ENCODE assay signal across 8 cellular contexts in the genomic region with DNA sequence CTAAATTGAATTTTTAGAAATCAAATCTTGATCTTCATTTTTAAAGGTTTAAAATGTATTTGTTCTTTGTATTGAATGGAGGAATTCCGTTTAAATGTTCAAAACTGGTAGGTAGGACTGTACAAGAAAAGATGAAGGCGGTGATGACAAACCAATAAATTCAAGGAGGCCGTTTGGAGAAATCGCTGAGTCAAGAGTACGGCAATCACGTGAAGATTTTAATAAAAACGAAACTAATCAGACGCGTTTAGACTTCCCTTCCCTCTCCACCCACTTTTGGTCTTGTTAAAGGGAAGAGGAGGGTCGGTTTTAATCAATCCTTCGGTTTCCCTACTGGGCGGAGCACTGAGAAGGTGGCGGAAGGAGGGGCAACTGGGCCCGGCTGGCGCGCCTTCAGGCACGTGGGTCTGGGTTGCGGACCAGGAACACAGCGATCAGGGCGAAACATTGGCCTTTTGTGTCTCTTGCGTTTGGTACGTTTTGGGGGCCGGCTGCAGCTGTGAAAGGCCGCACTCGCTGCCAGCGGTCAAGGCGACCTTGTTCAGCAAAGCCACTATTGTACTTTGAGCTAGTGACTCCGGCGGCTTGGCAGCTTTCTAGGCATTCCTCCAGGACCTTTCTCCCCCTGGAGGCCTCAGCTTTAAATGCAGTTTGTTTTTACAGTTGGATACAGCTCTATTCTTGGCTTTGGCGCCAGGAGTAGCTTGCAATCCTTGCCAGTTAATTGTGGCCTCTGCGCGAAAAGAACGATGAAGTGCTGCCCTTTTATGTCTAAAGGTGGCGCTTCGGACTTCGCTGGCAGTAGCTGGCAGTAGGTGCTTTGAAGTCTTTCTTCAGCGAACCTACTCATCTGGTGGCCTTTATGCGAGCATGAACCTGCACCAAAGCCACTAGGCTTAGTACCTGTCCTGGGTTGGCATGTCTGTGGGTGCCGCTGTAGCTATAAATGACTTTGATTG. TPM values are rescaled to one million over a fixed set of nuclear protein-coding genes. Genes with fewer than 3 reads are reported as not detected.
DNase-seq lines count a peak whose midpoint lies in the region; ATAC-seq and TF ChIP-seq lines count a peak whose summit lies in the region.

No MANE protein-coding gene starts in this region.

- peaks cover 0 to 8% of the 10 kb centered on the region in 2 donors for H3K27me3 Mint-ChIP-seq in natural killer cell treated with Interleukin-12 subunit alpha and Interleukin-12 subunit beta and Interleukin-15 and Interleukin-18, amount 100 ng/mL, for 72 hours

- peak overlapping the region; percentile 51 for H3K4me3 ChIP-seq in Jurkat, Clone E6-1 (ENCODE audit: low read length)
- peak overlapping the region; percentile 39 to 58 (median 48) for H3K4me3 ChIP-seq in Peyer's patch
- H3K4me3 ChIP-seq in fibroblast of the aortic adventitia (ENCODE audit: low read depth, low read length): peak overlapping the region; percentile 64

- H3K27me3 ChIP-seq in Peyer's patch: no peaks in the 10 kb centered on the region

- peaks cover 0 to 16% of the 10 kb centered on the region in 2 donors for H3K4me1 Mint-ChIP-seq in natural killer cell treated with Interleukin-12 subunit alpha and Interleukin-12 subunit beta and Interleukin-15 and Interleukin-18, amount 100 ng/mL, for 72 hours (ENCODE audit: low read depth in 2 of 2)

- no peaks in the 10 kb centered on the region for H3K4me1 ChIP-seq in Peyer's patch

- H3K27ac ChIP-seq in Peyer's patch (peak overlapping the region; percentile 72 to 93 (median 90)), substantia nigra (ENCODE audit: low read depth, low read length, poor library complexity, severe bottlenecking) (peak overlapping the region; percentile 81)

- H3K27ac Mint-ChIP-seq in natural killer cell treated with Interleukin-12 subunit alpha and Interleukin-12 subunit beta and Interleukin-15 and Interleukin-18, amount 100 ng/mL, for 72 hours: peak overlapping the region; percentile 76 to 79

- H3K9me3 Mint-ChIP-seq in natural killer cell treated with Interleukin-12 subunit alpha and Interleukin-12 subunit beta and Interleukin-15 and Interleukin-18, amount 100 ng/mL, for 72 hours: no peaks in the 10 kb centered on the region

- peak in 1 of 2 donors; percentile 29 for TF ChIP-seq POLR2A in Peyer's patch (IDR thresholded peaks at IDR 0.05)

- ATAC-seq in GM21619 (IDR thresholded peaks at IDR 0.05; ENCODE audit: unreplicated experiment): peak; percentile 83
- peak; percentile 89 for ATAC-seq in natural killer cell treated with Interleukin-12 subunit alpha and Interleukin-12 subunit beta and Interleukin-15 and Interleukin-18, amount 100 ng/mL, for 72 hours

- TF ChIP-seq CTCF in Peyer's patch (IDR thresholded peaks at IDR 0.05) (peak in 5 of 6 experiments; percentile 25 to 72 (median 58)), fibroblast of the aortic adventitia (IDR thresholded peaks at IDR 0.05; ENCODE audit: insufficient read depth, low read length) (peak; percentile 55)

- peak; percentile 77 for DNase-seq in DMS79 treated with DMSO at 0.1 percent for 48 hours (lab: John Stamatoyannopoulos, UW)
- peak; percentile 86 for DNase-seq in Jurkat, Clone E6-1 (ENCODE audit: low read depth, low spot score)
- DNase-seq in Peyer's patch: peak; percentile 50 to 79 (median 75)
- DNase-seq in activated effector memory CD4-positive, alpha-beta T cell treated with Interleukin-2 at 50 U/mL for 16 hours: peak; percentile 39
- DNase-seq in fibroblast of the aortic adventitia (ENCODE audit: low read depth): peak; percentile 85
- DNase-seq in natural killer cell treated with Interleukin-12 subunit alpha and Interleukin-12 subunit beta and Interleukin-15 and Interleukin-18, amount 100 ng/mL, for 72 hours (ENCODE audit: low spot score): peak; percentile 63
- peak; percentile 21 to 89 (median 77) for DNase-seq in substantia nigra (lab: John Stamatoyannopoulos, UW)

- no peaks in the 10 kb centered on the region for H3K36me3 ChIP-seq in Peyer's patch

- no peaks in the 10 kb centered on the region for H3K9me3 ChIP-seq in Peyer's patch

- no peaks in the 10 kb centered on the region for H3K36me3 Mint-ChIP-seq in natural killer cell treated with Interleukin-12 subunit alpha and Interleukin-12 subunit beta and Interleukin-15 and Interleukin-18, amount 100 ng/mL, for 72 hours

- H3K4me3 Mint-ChIP-seq in natural killer cell treated with Interleukin-12 subunit alpha and Interleukin-12 subunit beta and Interleukin-15 and Interleukin-18, amount 100 ng/mL, for 72 hours: peak overlapping the region; percentile 84

RNA-seq across cellular contexts. Expression of gene LAMP2, which starts 16.7 kb away (rescaled TPM):
- 30.5 TPM for polyA plus RNA-seq in Jurkat, Clone E6-1 (2012; ENCODE audit: insufficient read depth, insufficient read length)
- total RNA-seq in Peyer's patch: 100 to 1,000 TPM in 1 of 4 donors, 10 to 100 TPM in 3; 19.8 to 119 (median 65.7) TPM
- total RNA-seq in fibroblast of the aortic adventitia (ENCODE audit: low replicate concordance): 46.8 and 247 TPM in 2 replicates
- 10 to 100 TPM; 25.6 to 58.6 TPM for total RNA-seq in natural killer cell treated with Interleukin-12 subunit alpha and Interleukin-12 subunit beta and Interleukin-15 and Interleukin-18, amount 100 ng/mL, for 72 hours

Comparison
In these comparisons a context has a peak if more than half of its experiments do, and no peak if none do; other contexts are left out.
1. Peak in every context shown above with its lines: DNase-seq, ATAC-seq, H3K4me3 ChIP-seq and H3K27ac ChIP-seq.